ENCODE assay signal across 24 cellular contexts in genomic region chr2:219078126-219078525, GRCh38. TPM values are rescaled to one million over a fixed set of nuclear protein-coding genes. Genes with fewer than 3 reads are reported as not detected.
A peak's percentile ranks its signal among the peaks of the same experiment; 100 is the strongest.
DNase-seq lines count a peak whose midpoint lies in the region; ATAC-seq and TF ChIP-seq lines count a peak whose summit lies in the region.
"Had no signal": no experiment of that assay in that cellular context is flagged by ENCODE, and none has a peak within 500 bp of the region (broad histone marks: within the 10 kb centered on the region; RNA-seq: fewer than 3 reads in every experiment).

No MANE protein-coding gene starts in this region.

- RAD21 ChIA-PET in HCT116 (lab: Charles Lee; ENCODE audit: low non-redundant PET in 1 of 2, low total read pairs in 2 of 2, uncharacterized antibody in 2 of 2, unreplicated experiment in 2 of 2): no interaction called here

- H3K9ac ChIP-seq in HCT116 (ENCODE audit: low read length): no peak overlapping the region

- ATAC-seq in HCT116: no peak
- ATAC-seq: effector memory CD8-positive, alpha-beta T cell; stimulated activated naive B cell treated with anti-CD40 and anti-IgM and Interleukin-4, amounts not matched to agents 10 μg/mL and 1 μg/mL and 100 μg/mL, for 72 hours; T-helper 17 cell had no signal

- no peak overlapping the region for H2AFZ ChIP-seq in HCT116 (ENCODE audit: low read depth, low read length, poor library complexity, severe bottlenecking)
- H2AFZ ChIP-seq: PC-9 had no signal

- peak; percentile 34; the same call in 1 of the 2 replicates for TF ChIP-seq RAD21 in HCT116 (IDR thresholded peaks at IDR 0.05; ENCODE audit: low read depth)

- BruUV-seq in HCT116 (replicated peaks; lab: Mats Ljungman, UMichigan): no TSS peak

- POLR2A ChIA-PET in HCT116 (lab: Charles Lee): no interaction called here

- TF ChIP-seq CTCF in C4-2B (conservative IDR thresholded peaks at IDR 0.05) (0 out of 2 replicates have a peak, but pooled peaks have one; percentile 19), HCT116 (IDR thresholded peaks at IDR 0.05 in 2 of 3, conservative IDR thresholded peaks at IDR 0.05 in 1 of 3; ENCODE audit: borderline replicate concordance in 1 of 3, insufficient read depth in 1 of 3, low read depth in 2 of 3, low read length in 2 of 3) (peak; percentile 8 to 48 (median 10); a peak in 3 of 6 replicates), choroid plexus epithelial cell (conservative IDR thresholded peaks at IDR 0.05; ENCODE audit: low read depth, low read length) (peak; percentile 35), esophagus squamous epithelium (IDR thresholded peaks at IDR 0.05) (no peak)

- no peak for DNase-seq in HCT116 (ENCODE audit: low read depth, low spot score)
- no peak for DNase-seq in choroid plexus epithelial cell (ENCODE audit: low read depth)
- no peak for DNase-seq in activated CD4-positive, alpha-beta T cell treated with anti-CD3 and anti-CD28 coated beads, Interleukin-2, amount 50 U/mL, for 48 hours
- no peak for DNase-seq in activated effector memory CD4-positive, alpha-beta T cell treated with anti-CD3 and anti-CD28 coated beads, Interleukin-2, amount 50 U/mL, for 16 hours
- DNase-seq in esophagus squamous epithelium (lab: John Stamatoyannopoulos, UW): no peak
- DNase-seq: activated CD4-positive, alpha-beta T cell treated with anti-CD3 and anti-CD28 coated beads, Interleukin-2, amount 10 ng/mL, durations not matched to agents 7 days and 5 days; activated CD8-positive, alpha-beta memory T cell treated with anti-CD3 and anti-CD28 coated beads, Interleukin-2, amount 50 U/mL, for 4 hours; activated gamma-delta T cell; effector memory CD8-positive, alpha-beta T cell; head of caudate nucleus; KBM-7; left colon; NCI-H1048; NCI-H1930; NCI-H345; PC-9; stimulated activated CD4-positive, alpha-beta T cell treated with anti-CD3 and anti-CD28 coated beads, Interleukin-1b, Interleukin-23, amount 100 ng/mL, for 48 hours; stimulated activated naive B cell treated with anti-CD40 and anti-IgM and Interleukin-4, amounts not matched to agents 10 μg/mL and 1 μg/mL and 100 μg/mL, for 72 hours; T-helper 17 cell had no signal

- H3K27me3 ChIP-seq in HCT116 (ENCODE audit: insufficient read depth, low read length): no peaks in the 10 kb centered on the region
- H3K27me3 ChIP-seq in muscle layer of duodenum (ENCODE audit: low read depth, low read length): no peaks in the 10 kb centered on the region
- H3K27me3 ChIP-seq in esophagus squamous epithelium: no peaks in the 10 kb centered on the region
- H3K27me3 ChIP-seq: SJSA1 had no signal

- H3K9me3 ChIP-seq in HCT116 (ENCODE audit: control insufficient read depth in 1 of 2, insufficient read depth in 1 of 2, low read depth in 1 of 2, low read length in 2 of 2): no peaks in the 10 kb centered on the region
- H3K9me3 ChIP-seq in muscle layer of duodenum (ENCODE audit: control insufficient read depth in 1 of 2, low read length in 2 of 2): no peaks in the 10 kb centered on the region
- H3K9me3 ChIP-seq in esophagus squamous epithelium: no peaks in the 10 kb centered on the region
- H3K9me3 ChIP-seq: SJSA1, thoracic aorta had no signal

- intact Hi-C loops in HCT116 (cut with micrococcal nuclease): no loop called here
- intact Hi-C loops in esophagus squamous epithelium (cut with DNase I): no loop called here

- H3K4me1 ChIP-seq in HCT116 (ENCODE audit: control insufficient read depth in 1 of 2, insufficient read depth in 2 of 2, low read length in 2 of 2) (no peaks in the 10 kb centered on the region), muscle layer of duodenum (ENCODE audit: control insufficient read depth in 1 of 2, insufficient read depth in 2 of 2, low read length in 2 of 2) (peaks cover 0 to 6% of the 10 kb centered on the region in 2 donors), esophagus squamous epithelium (no peaks in the 10 kb centered on the region)
- H3K4me1 ChIP-seq: SJSA1 had no signal

- 84 to 92% methylated on average over 3 of the region's 3 CpGs for WGBS in esophagus squamous epithelium, 2 donors

- no peak for TF ChIP-seq POLR2A in HCT116 (IDR thresholded peaks at IDR 0.05; ENCODE audit: borderline replicate concordance, extremely low read depth, insufficient read depth, insufficient read length)
- TF ChIP-seq POLR2A in esophagus squamous epithelium (IDR thresholded peaks at IDR 0.05): no peak

- H3K36me3 ChIP-seq in HCT116 (ENCODE audit: control insufficient read depth in 1 of 2, insufficient read depth in 2 of 2, low read length in 2 of 2) (no peaks in the 10 kb centered on the region; a peak in 1 of 4 replicates), muscle layer of duodenum (ENCODE audit: control insufficient read depth in 1 of 2, insufficient read depth in 2 of 2, low read length in 2 of 2) (peaks cover 19 to 34% of the 10 kb centered on the region in 2 donors), esophagus squamous epithelium (peaks cover 0 to 47% (median 0%) of the 10 kb centered on the region in 3 donors)

- H3K9me2 ChIP-seq in HCT116 (ENCODE audit: insufficient read depth): no peaks in the 10 kb centered on the region

- H3K27ac ChIP-seq in C4-2B (no peak overlapping the region), HCT116 (ENCODE audit: low read depth, low read length) (no peak overlapping the region), muscle layer of duodenum (ENCODE audit: low read length) (peak overlapping the region; percentile 82), esophagus squamous epithelium (no peak overlapping the region)
- H3K27ac ChIP-seq: PC-9, SJSA1, thoracic aorta had no signal

- H3K4me2 ChIP-seq in HCT116 (ENCODE audit: low read length): no peak overlapping the region
- H3K4me2 ChIP-seq: PC-9 had no signal

- no peaks in the 10 kb centered on the region for H4K20me1 ChIP-seq in HCT116 (ENCODE audit: insufficient read depth)

- H3K79me2 ChIP-seq in HCT116 (ENCODE audit: insufficient read depth, low read length): no peaks in the 10 kb centered on the region

- no peak overlapping the region for H3K4me3 ChIP-seq in HCT116 (replicated peaks in 1 of 2; ENCODE audit: low read depth in 1 of 2, low read length in 2 of 2)
- no peak overlapping the region for H3K4me3 ChIP-seq in choroid plexus epithelial cell (ENCODE audit: low read depth, low read length)
- H3K4me3 ChIP-seq in muscle layer of duodenum (ENCODE audit: low read depth in 1 of 2, low read length in 2 of 2): no peak overlapping the region
- no peak overlapping the region for H3K4me3 ChIP-seq in esophagus squamous epithelium
- H3K4me3 ChIP-seq: PC-9, SJSA1, thoracic aorta had no signal

- CTCF ChIA-PET in HCT116 (lab: Charles Lee): interaction anchor here (0.9 to 1.0 kb wide), 2 partner anchors 26 to 77 kb away, joined by 3 to 5 read pairs; no protein-coding TSS in a partner anchor

TF ChIP-seq in HCT116, 20 proteins besides CTCF, POLR2A, EP300 and RAD21:
- TF ChIP-seq ELF1 (IDR thresholded peaks at IDR 0.05; ENCODE audit: borderline replicate concordance, low read depth) (no peak), JUND (IDR thresholded peaks at IDR 0.05) (no peak), YY1 (IDR thresholded peaks at IDR 0.05; ENCODE audit: extremely low read depth, insufficient replicate concordance, low read depth, low read length) (no peak), POLR2AphosphoS5 (IDR thresholded peaks at IDR 0.05; ENCODE audit: low read depth, low read length) (no peak), ZNF274 (IDR thresholded peaks at IDR 0.05; ENCODE audit: low read depth, low read length) (no peak), FOSL1 (IDR thresholded peaks at IDR 0.05; ENCODE audit: low read depth) (no peak), SP1 (IDR thresholded peaks at IDR 0.05; ENCODE audit: low read depth) (no peak), SIN3A (IDR thresholded peaks at IDR 0.05; ENCODE audit: low read depth) (no peak), CEBPB (IDR thresholded peaks at IDR 0.05; ENCODE audit: low read depth) (no peak), EGR1 (IDR thresholded peaks at IDR 0.05; ENCODE audit: low read depth) (no peak), EZH2 (IDR thresholded peaks at IDR 0.05) (no peak), CBX3 (IDR thresholded peaks at IDR 0.05; ENCODE audit: low read depth) (no peak)
- TF ChIP-seq, protein P1, sequence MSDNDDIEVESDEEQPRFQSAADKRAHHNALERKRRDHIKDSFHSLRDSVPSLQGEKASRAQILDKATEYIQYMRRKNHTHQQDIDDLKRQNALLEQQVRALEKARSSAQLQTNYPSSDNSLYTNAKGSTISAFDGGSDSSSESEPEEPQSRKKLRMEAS (IDR thresholded peaks at IDR 0.05): no peak
- TF ChIP-seq, protein P2, sequence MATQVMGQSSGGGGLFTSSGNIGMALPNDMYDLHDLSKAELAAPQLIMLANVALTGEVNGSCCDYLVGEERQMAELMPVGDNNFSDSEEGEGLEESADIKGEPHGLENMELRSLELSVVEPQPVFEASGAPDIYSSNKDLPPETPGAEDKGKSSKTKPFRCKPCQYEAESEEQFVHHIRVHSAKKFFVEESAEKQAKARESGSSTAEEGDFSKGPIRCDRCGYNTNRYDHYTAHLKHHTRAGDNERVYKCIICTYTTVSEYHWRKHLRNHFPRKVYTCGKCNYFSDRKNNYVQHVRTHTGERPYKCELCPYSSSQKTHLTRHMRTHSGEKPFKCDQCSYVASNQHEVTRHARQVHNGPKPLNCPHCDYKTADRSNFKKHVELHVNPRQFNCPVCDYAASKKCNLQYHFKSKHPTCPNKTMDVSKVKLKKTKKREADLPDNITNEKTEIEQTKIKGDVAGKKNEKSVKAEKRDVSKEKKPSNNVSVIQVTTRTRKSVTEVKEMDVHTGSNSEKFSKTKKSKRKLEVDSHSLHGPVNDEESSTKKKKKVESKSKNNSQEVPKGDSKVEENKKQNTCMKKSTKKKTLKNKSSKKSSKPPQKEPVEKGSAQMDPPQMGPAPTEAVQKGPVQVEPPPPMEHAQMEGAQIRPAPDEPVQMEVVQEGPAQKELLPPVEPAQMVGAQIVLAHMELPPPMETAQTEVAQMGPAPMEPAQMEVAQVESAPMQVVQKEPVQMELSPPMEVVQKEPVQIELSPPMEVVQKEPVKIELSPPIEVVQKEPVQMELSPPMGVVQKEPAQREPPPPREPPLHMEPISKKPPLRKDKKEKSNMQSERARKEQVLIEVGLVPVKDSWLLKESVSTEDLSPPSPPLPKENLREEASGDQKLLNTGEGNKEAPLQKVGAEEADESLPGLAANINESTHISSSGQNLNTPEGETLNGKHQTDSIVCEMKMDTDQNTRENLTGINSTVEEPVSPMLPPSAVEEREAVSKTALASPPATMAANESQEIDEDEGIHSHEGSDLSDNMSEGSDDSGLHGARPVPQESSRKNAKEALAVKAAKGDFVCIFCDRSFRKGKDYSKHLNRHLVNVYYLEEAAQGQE (IDR thresholded peaks at IDR 0.05; ENCODE audit: low read depth): no peak

RNA-seq across cellular contexts. Expression of gene IHH, which starts 17.4 kb away (rescaled TPM):
- 0.17 TPM for total RNA-seq in HCT116 (2021; ENCODE audit: unreplicated experiment)
- polyA plus RNA-seq in HCT116 (2012): 0.04 and 0.07 TPM in 2 replicates
- under 1 TPM in 1 of 4 donors, not detected in 3; 0.38 TPM for total RNA-seq in esophagus squamous epithelium
- total RNA-seq: activated CD4-positive, alpha-beta T cell treated with anti-CD3 and anti-CD28 coated beads, Interleukin-2, amount 10 ng/mL, durations not matched to agents 7 days and 5 days; fibroblast of lung; PC-9; T-helper 17 cell had no signal
- polyA plus RNA-seq: fibroblast of lung had no signal

RNA-seq across cellular contexts. Expression of gene CFAP65, which starts 36.8 kb away (rescaled TPM):
- total RNA-seq in HCT116 (2021; ENCODE audit: unreplicated experiment): 0.52 TPM
- 0.29 and 0.50 TPM in 2 replicates for polyA plus RNA-seq in HCT116 (2012)
- under 1 TPM in 1 of 4 donors, not detected in 3; 0.19 TPM for total RNA-seq in esophagus squamous epithelium
- total RNA-seq: activated CD4-positive, alpha-beta T cell treated with anti-CD3 and anti-CD28 coated beads, Interleukin-2, amount 10 ng/mL, durations not matched to agents 7 days and 5 days; fibroblast of lung; PC-9; SJSA1; T-helper 17 cell; thoracic aorta had no signal
- polyA plus RNA-seq: fibroblast of lung had no signal

Comparison
In these comparisons a context has a peak if more than half of its experiments do, and no peak if none do; other contexts are left out.
1. CTCF ChIP-seq: peak in C4-2B (single experiment), HCT116 (3 of 3) and choroid plexus epithelial cell (single experiment); none in esophagus squamous epithelium (0 of 6).